In the genomic region with DNA sequence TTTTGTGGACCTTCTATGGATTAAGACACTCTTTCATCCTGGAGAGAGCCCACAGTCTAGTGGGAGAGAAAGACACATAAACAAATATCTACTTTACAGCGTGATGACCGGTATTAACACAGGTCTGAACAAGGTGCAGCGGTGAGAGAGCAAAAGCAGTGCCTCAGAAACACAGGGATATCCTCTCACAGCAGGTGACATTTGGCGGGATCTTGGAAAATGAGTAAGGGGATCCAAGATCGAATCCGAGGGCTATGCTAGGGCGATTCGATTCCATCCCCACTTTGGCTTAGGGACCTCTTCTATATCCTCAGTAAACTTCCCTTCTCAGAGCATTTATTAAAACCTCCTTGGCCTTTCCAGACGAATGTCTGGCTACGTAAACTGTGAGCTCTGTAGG, we compare ENCODE assay signal across 8 cellular contexts. TPM values are rescaled to one million over a fixed set of nuclear protein-coding genes. Genes with fewer than 3 reads are reported as not detected.
DNase-seq lines count a peak whose midpoint lies in the region; ATAC-seq and TF ChIP-seq lines count a peak whose summit lies in the region.

No MANE protein-coding gene starts in this region.

- peak overlapping the region; percentile 96 for H3K27ac Mint-ChIP-seq in memory B cell

- no peaks in the 10 kb centered on the region for H3K27me3 Mint-ChIP-seq in memory B cell

- TF ChIP-seq POLR2A in body of pancreas (IDR thresholded peaks at IDR 0.05) = no peak

- peak overlapping the region; percentile 91 for H3K4me3 ChIP-seq in HUES48 (ENCODE audit: low read depth, low read length)
- H3K4me3 ChIP-seq in body of pancreas = peak overlapping the region; percentile 55 to 73

- peak overlapping the region; percentile 83 for H3K9ac ChIP-seq in HUES48 (ENCODE audit: low read depth, low read length)

- H3K4me1 ChIP-seq in HUES48 (ENCODE audit: control insufficient read depth, insufficient read depth, low read length) = peaks cover 6% of the 10 kb centered on the region; the same call in 1 of the 2 replicates
- peaks cover 44% of the 10 kb centered on the region for H3K4me1 ChIP-seq in body of pancreas

- H3K9me3 ChIP-seq in HUES48 (ENCODE audit: control insufficient read depth, insufficient read depth, low read length) = no peaks in the 10 kb centered on the region
- no peaks in the 10 kb centered on the region for H3K9me3 ChIP-seq in body of pancreas

- peaks cover 34% of the 10 kb centered on the region for H3K4me1 Mint-ChIP-seq in memory B cell

- DNase-seq in CD1c-positive myeloid dendritic cell (ENCODE audit: extremely low spot score) = peak; percentile 11
- DNase-seq in body of pancreas = no peak
- DNase-seq in memory B cell (ENCODE audit: low spot score in 2 of 2) = no peak
- DNase-seq in hippocampal formation (lab: John Stamatoyannopoulos, UW) = no peak
- DNase-seq in foreskin melanocyte = no peak
- no peak for DNase-seq in NCI-H446 treated with DMSO at 0.1 percent for 48 hours (lab: John Stamatoyannopoulos, UW)

- intact Hi-C loops in body of pancreas (cut with DNase I) = no loop called here

- H3K27ac ChIP-seq in HUES48 (ENCODE audit: low read depth, low read length) (peak overlapping the region; percentile 95), body of pancreas (peak overlapping the region in 3 of 4 donors; percentile 63 to 96 (median 86))

- WGBS in body of pancreas, 2 donors = 0 to 4% methylated on average over 10 of the region's 10 CpGs

- H3K9me3 Mint-ChIP-seq in memory B cell = no peaks in the 10 kb centered on the region

- H3K4me3 Mint-ChIP-seq in memory B cell = peak overlapping the region; percentile 93

- TF ChIP-seq CTCF in body of pancreas (IDR thresholded peaks at IDR 0.05) = no peak

- peaks cover 1% of the 10 kb centered on the region for H3K36me3 Mint-ChIP-seq in memory B cell

- H3K27me3 ChIP-seq in HUES48 (ENCODE audit: control insufficient read depth, insufficient read depth, low read length) (no peaks in the 10 kb centered on the region), body of pancreas (no peaks in the 10 kb centered on the region)

- H3K36me3 ChIP-seq in HUES48 (ENCODE audit: control insufficient read depth, insufficient read depth, low read length) (peaks cover 19% of the 10 kb centered on the region), body of pancreas (replicated peaks in 1 of 2; ENCODE audit: insufficient read depth in 1 of 2, low read depth in 2 of 2) (no peaks in the 10 kb centered on the region)

- ATAC-seq in body of pancreas = no peak
- no peak for ATAC-seq in memory B cell (ENCODE audit: low read depth)
- ATAC-seq in HG02759 (IDR thresholded peaks at IDR 0.05; ENCODE audit: unreplicated experiment) = no peak

RNA-seq across cellular contexts. Expression of a gene that starts 0.7 kb away (rescaled TPM):
- total RNA-seq in body of pancreas = 10 to 100 TPM; 39.7 to 40.9 TPM

RNA-seq across cellular contexts. Expression of a gene that starts 1.2 kb away (rescaled TPM):
- 10 to 100 TPM; 17.5 to 45.9 TPM for total RNA-seq in body of pancreas

RNA-seq across cellular contexts. Expression of a gene that starts 53.1 kb away (rescaled TPM):
- 1 to 10 TPM; 7.5 to 9.2 TPM for total RNA-seq in body of pancreas
